1 cellular context compared by ENCODE assay signal in the genomic region with DNA sequence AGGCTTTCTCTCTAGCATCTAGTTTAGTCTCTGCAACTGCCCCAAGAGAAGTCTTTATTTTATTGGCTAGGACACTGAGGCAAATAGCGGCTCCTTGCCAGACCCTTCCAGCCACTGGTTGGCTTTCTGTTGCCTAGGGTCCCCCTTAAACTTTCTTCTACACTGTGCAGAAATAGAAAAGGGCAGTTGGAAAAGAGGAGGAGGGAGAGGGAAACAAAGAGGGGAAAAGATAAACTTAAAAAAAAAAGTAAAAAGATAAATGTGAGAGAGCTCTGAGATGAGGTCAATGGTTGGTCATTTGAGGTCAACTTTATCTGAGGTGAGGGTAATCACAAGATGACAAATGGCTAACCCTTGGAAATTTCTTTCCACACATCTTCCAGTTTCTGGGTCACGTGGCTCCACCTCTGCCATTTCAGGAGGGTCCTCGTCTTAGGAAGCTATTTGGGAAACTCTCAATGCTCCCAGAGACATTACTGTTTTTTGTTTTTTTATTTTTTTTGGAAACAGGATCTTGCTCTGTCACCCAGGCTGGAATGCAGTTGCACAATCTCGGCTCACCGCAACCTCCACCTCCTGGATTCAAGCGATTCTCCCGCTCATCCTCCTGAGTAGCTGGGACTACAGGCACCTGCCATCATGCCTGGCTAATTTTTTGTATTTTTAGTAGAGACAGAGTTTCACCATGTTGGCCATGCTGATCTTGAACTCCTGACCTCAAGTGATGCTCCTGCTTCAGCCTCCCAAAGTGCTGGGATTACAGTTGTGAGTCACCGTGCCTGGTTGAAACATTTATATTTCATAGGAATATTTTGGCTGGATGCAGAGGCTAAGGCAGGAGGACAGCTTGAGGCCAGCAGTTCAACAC.
A peak's percentile ranks its signal among the peaks of the same experiment; 100 is the strongest.
TF ChIP-seq lines count a peak whose summit lies in the region.

No MANE protein-coding gene starts in this region.

TF ChIP-seq in HepG2, 621 proteins besides CTCF, POLR2A, EP300 and RAD21 (continued from another document and continues in another):
- TF ChIP-seq ZNF18 (CRISPR knock-in tag; IDR thresholded peaks at IDR 0.05; ENCODE audit: insufficient replicate concordance) = no peak
- TF ChIP-seq HNRNPUL1 (IDR thresholded peaks at IDR 0.05; ENCODE audit: low read depth, low read length) = no peak
- TF ChIP-seq MEIS2 (CRISPR knock-in tag; IDR thresholded peaks at IDR 0.05) = no peak
- TF ChIP-seq PHF5A (CRISPR knock-in tag; IDR thresholded peaks at IDR 0.05; ENCODE audit: low read depth, unreplicated experiment) = no peak
- TF ChIP-seq, protein P1, sequence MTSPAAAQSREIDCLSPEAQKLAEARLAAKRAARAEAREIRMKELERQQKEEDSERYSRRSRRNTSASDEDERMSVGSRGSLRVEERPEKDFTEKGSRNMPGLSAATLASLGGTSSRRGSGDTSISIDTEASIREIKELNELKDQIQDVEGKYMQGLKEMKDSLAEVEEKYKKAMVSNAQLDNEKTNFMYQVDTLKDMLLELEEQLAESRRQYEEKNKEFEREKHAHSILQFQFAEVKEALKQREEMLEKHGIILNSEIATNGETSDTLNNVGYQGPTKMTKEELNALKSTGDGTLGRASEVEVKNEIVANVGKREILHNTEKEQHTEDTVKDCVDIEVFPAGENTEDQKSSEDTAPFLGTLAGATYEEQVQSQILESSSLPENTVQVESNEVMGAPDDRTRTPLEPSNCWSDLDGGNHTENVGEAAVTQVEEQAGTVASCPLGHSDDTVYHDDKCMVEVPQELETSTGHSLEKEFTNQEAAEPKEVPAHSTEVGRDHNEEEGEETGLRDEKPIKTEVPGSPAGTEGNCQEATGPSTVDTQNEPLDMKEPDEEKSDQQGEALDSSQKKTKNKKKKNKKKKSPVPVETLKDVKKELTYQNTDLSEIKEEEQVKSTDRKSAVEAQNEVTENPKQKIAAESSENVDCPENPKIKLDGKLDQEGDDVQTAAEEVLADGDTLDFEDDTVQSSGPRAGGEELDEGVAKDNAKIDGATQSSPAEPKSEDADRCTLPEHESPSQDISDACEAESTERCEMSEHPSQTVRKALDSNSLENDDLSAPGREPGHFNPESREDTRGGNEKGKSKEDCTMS (CRISPR knock-in tag; conservative IDR thresholded peaks at IDR 0.05) = no peak
- TF ChIP-seq, protein P2, sequence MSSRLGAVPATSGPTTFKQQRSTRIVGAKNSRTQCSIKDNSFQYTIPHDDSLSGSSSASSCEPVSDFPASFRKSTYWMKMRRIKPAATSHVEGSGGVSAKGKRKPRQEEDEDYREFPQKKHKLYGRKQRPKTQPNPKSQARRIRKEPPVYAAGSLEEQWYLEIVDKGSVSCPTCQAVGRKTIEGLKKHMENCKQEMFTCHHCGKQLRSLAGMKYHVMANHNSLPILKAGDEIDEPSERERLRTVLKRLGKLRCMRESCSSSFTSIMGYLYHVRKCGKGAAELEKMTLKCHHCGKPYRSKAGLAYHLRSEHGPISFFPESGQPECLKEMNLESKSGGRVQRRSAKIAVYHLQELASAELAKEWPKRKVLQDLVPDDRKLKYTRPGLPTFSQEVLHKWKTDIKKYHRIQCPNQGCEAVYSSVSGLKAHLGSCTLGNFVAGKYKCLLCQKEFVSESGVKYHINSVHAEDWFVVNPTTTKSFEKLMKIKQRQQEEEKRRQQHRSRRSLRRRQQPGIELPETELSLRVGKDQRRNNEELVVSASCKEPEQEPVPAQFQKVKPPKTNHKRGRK (CRISPR knock-in tag; IDR thresholded peaks at IDR 0.05) = no peak
- TF ChIP-seq RXRB (CRISPR knock-in tag; IDR thresholded peaks at IDR 0.05; ENCODE audit: borderline replicate concordance) = no peak; the same call in none of the 2 replicates
- TF ChIP-seq, protein P3, sequence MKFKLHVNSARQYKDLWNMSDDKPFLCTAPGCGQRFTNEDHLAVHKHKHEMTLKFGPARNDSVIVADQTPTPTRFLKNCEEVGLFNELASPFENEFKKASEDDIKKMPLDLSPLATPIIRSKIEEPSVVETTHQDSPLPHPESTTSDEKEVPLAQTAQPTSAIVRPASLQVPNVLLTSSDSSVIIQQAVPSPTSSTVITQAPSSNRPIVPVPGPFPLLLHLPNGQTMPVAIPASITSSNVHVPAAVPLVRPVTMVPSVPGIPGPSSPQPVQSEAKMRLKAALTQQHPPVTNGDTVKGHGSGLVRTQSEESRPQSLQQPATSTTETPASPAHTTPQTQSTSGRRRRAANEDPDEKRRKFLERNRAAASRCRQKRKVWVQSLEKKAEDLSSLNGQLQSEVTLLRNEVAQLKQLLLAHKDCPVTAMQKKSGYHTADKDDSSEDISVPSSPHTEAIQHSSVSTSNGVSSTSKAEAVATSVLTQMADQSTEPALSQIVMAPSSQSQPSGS (CRISPR knock-in tag; IDR thresholded peaks at IDR 0.05) = no peak
- TF ChIP-seq ZFP36L1 (CRISPR knock-in tag; IDR thresholded peaks at IDR 0.05) = no peak
- no peak for TF ChIP-seq PITX1 (CRISPR knock-in tag; IDR thresholded peaks at IDR 0.05)
- no peak for TF ChIP-seq KDM4B (CRISPR knock-in tag; IDR thresholded peaks at IDR 0.05)
- TF ChIP-seq ZNF160 (CRISPR knock-in tag; IDR thresholded peaks at IDR 0.05) = no peak
- TF ChIP-seq BCL6 (CRISPR knock-in tag; IDR thresholded peaks at IDR 0.05) = peak; percentile 51; the same call in 1 of the 2 replicates
- no peak for TF ChIP-seq DZIP1 (CRISPR knock-in tag; IDR thresholded peaks at IDR 0.05)
- no peak for TF ChIP-seq ZEB1 (IDR thresholded peaks at IDR 0.05; ENCODE audit: insufficient replicate concordance, low read depth)
- peak; percentile 33 for TF ChIP-seq ASH2L (IDR thresholded peaks at IDR 0.05; ENCODE audit: insufficient read length, low read depth, low read length)
- TF ChIP-seq NFRKB (IDR thresholded peaks at IDR 0.05) = no peak
- TF ChIP-seq, protein P4, sequence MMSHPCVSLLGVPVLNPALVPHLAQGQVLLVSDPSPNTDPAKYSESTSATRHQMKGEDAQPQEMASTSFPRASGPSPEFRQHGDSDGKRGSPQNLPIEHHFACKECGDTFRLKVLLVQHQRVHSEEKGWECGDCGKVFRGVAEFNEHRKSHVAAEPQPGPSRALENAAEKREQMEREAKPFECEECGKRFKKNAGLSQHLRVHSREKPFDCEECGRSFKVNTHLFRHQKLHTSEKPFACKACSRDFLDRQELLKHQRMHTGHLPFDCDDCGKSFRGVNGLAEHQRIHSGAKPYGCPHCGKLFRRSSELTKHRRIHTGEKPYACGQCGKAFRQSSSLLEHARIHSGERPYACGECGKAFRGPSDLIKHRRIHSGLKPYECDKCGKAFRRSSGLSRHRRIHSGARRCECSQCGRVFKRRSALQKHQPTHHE (CRISPR knock-in tag; IDR thresholded peaks at IDR 0.05; ENCODE audit: borderline replicate concordance) = no peak
- TF ChIP-seq HNRNPK (IDR thresholded peaks at IDR 0.05; ENCODE audit: low read depth, low read length, poor library complexity, severe bottlenecking) = peak; percentile 86
- peak; percentile 89 for TF ChIP-seq CEBPB (IDR thresholded peaks at IDR 0.05; ENCODE audit: borderline replicate concordance, low read depth, low read length)
- no peak for TF ChIP-seq RFXANK (CRISPR knock-in tag; IDR thresholded peaks at IDR 0.05)
- no peak for TF ChIP-seq ATF7-NPFF (CRISPR knock-in tag; IDR thresholded peaks at IDR 0.05; ENCODE audit: low read depth)
- peak; percentile 9; the same call in 1 of the 2 replicates for TF ChIP-seq ATF3 (CRISPR knock-in tag; IDR thresholded peaks at IDR 0.05)
- TF ChIP-seq ZNF296 (CRISPR knock-in tag; conservative IDR thresholded peaks at IDR 0.05) = no peak
- TF ChIP-seq, protein P5, sequence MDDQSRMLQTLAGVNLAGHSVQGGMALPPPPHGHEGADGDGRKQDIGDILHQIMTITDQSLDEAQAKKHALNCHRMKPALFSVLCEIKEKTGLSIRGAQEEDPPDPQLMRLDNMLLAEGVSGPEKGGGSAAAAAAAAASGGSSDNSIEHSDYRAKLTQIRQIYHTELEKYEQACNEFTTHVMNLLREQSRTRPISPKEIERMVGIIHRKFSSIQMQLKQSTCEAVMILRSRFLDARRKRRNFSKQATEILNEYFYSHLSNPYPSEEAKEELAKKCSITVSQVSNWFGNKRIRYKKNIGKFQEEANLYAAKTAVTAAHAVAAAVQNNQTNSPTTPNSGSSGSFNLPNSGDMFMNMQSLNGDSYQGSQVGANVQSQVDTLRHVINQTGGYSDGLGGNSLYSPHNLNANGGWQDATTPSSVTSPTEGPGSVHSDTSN (CRISPR knock-in tag; IDR thresholded peaks at IDR 0.05; ENCODE audit: borderline replicate concordance) = no peak
- TF ChIP-seq HMG20A (CRISPR knock-in tag; IDR thresholded peaks at IDR 0.05; ENCODE audit: borderline replicate concordance) = peak; percentile 47; the same call in 1 of the 2 replicates
- TF ChIP-seq CERS6 (CRISPR knock-in tag; IDR thresholded peaks at IDR 0.05) = no peak
- no peak for TF ChIP-seq ZNF737 (CRISPR knock-in tag; IDR thresholded peaks at IDR 0.05; ENCODE audit: borderline replicate concordance)
- no peak for TF ChIP-seq ZNF44 (CRISPR knock-in tag; IDR thresholded peaks at IDR 0.05)
- 0 out of 2 replicates have a peak, but pooled peaks have one; percentile 46 for TF ChIP-seq KDM1A (CRISPR knock-in tag; IDR thresholded peaks at IDR 0.05)
- peak; percentile 77 for TF ChIP-seq RARA (CRISPR knock-in tag; IDR thresholded peaks at IDR 0.05)
- no peak for TF ChIP-seq HCFC1 (IDR thresholded peaks at IDR 0.05; ENCODE audit: low read depth, low read length)
- TF ChIP-seq MED1 (CRISPR knock-in tag; IDR thresholded peaks at IDR 0.05) = 0 out of 2 replicates have a peak, but pooled peaks have one; percentile 40
- no peak for TF ChIP-seq ZFP62 (CRISPR knock-in tag; IDR thresholded peaks at IDR 0.05)
- TF ChIP-seq ZNF672 (CRISPR knock-in tag; IDR thresholded peaks at IDR 0.05) = no peak
- TF ChIP-seq, protein P6, sequence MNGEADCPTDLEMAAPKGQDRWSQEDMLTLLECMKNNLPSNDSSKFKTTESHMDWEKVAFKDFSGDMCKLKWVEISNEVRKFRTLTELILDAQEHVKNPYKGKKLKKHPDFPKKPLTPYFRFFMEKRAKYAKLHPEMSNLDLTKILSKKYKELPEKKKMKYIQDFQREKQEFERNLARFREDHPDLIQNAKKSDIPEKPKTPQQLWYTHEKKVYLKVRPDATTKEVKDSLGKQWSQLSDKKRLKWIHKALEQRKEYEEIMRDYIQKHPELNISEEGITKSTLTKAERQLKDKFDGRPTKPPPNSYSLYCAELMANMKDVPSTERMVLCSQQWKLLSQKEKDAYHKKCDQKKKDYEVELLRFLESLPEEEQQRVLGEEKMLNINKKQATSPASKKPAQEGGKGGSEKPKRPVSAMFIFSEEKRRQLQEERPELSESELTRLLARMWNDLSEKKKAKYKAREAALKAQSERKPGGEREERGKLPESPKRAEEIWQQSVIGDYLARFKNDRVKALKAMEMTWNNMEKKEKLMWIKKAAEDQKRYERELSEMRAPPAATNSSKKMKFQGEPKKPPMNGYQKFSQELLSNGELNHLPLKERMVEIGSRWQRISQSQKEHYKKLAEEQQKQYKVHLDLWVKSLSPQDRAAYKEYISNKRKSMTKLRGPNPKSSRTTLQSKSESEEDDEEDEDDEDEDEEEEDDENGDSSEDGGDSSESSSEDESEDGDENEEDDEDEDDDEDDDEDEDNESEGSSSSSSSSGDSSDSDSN (CRISPR knock-in tag; IDR thresholded peaks at IDR 0.05) = no peak
- no peak for TF ChIP-seq ZNF563 (CRISPR knock-in tag; IDR thresholded peaks at IDR 0.05)
- TF ChIP-seq RCOR2 (CRISPR knock-in tag; IDR thresholded peaks at IDR 0.05) = peak; percentile 46; the same call in 1 of the 2 replicates
- TF ChIP-seq FOSL2 (CRISPR knock-in tag; IDR thresholded peaks at IDR 0.05) = peak; percentile 84
- no peak for TF ChIP-seq ZNF691 (CRISPR knock-in tag; IDR thresholded peaks at IDR 0.05; ENCODE audit: borderline replicate concordance, low read depth)
- TF ChIP-seq SATB2 (CRISPR knock-in tag; IDR thresholded peaks at IDR 0.05) = no peak
- no peak for TF ChIP-seq EEA1 (CRISPR knock-in tag; IDR thresholded peaks at IDR 0.05; ENCODE audit: borderline replicate concordance)
- TF ChIP-seq ZMYM4 (CRISPR knock-in tag; IDR thresholded peaks at IDR 0.05) = peak; percentile 35; the same call in 1 of the 2 replicates
- TF ChIP-seq MEIS1 (CRISPR knock-in tag; IDR thresholded peaks at IDR 0.05; ENCODE audit: borderline replicate concordance) = no peak
